Comparison of ENCODE assay signal across 1 cellular context in the genomic region with DNA sequence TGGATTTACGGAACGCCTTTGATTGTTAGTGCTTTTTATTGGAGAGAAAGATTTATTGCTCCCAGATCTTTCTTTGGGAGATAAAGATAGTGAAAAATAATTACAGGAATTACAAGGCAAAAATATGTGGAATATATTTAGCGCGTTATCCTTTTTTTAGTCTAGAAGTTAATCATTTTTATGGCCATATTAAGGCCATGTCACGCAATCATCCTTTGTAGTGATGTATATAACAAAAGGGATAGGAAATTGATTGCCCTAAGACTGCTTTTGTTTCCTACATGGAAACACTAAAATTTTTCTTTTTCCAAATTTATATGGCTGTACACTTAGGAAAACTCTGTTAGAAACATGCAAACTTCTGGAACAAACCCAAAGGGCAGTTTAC.
TF ChIP-seq lines count a peak whose summit lies in the region.

No MANE protein-coding gene starts in this region.

TF ChIP-seq in HepG2, 621 proteins besides CTCF, POLR2A, EP300 and RAD21:
- TF ChIP-seq SMYD3 (CRISPR knock-in tag; IDR thresholded peaks at IDR 0.05) = peak; percentile 28; the same call in 1 of the 2 replicates
- no peak for TF ChIP-seq SCMH1 (CRISPR knock-in tag; IDR thresholded peaks at IDR 0.05; ENCODE audit: borderline replicate concordance)
- no peak for TF ChIP-seq SIX4 (CRISPR knock-in tag; IDR thresholded peaks at IDR 0.05)
